Comparison of ENCODE assay signal across 23 cellular contexts in genomic region chr16:86458457-86458777, GRCh38. TPM values are rescaled to one million over a fixed set of nuclear protein-coding genes. Genes with fewer than 3 reads are reported as not detected.
"Had no signal": no experiment of that assay in that cellular context is flagged by ENCODE, and none has a peak within 500 bp of the region (broad histone marks: within the 10 kb centered on the region; RNA-seq: fewer than 3 reads in every experiment).

No MANE protein-coding gene starts in this region.

- H3K4me1 ChIP-seq: ascending aorta, breast epithelium, foreskin keratinocyte, thyroid gland had no signal

- H3K36me3 ChIP-seq: ascending aorta, breast epithelium, thyroid gland had no signal

- H3K9me3 ChIP-seq: ascending aorta, thyroid gland had no signal

- H3K4me3 ChIP-seq: ascending aorta, breast epithelium, thyroid gland had no signal

- H3K27ac ChIP-seq: ascending aorta, breast epithelium, foreskin keratinocyte, thyroid gland had no signal

- H3K27me3 ChIP-seq: ascending aorta, foreskin keratinocyte, thyroid gland had no signal

- DNase-seq: activated CD4-positive, alpha-beta T cell treated with anti-CD3 and anti-CD28 coated beads, Interleukin-2, amount 10 ng/mL, durations not matched to agents 7 days and 5 days; activated CD8-positive, alpha-beta T cell treated with anti-CD3 and anti-CD28 coated beads, Interleukin-2, amount 10 ng/mL, durations not matched to agents 7 days and 5 days; activated naive CD4-positive, alpha-beta T cell treated with anti-CD3 and anti-CD28 coated beads for 36 hours; activated naive CD8-positive, alpha-beta T cell treated with anti-CD3 and anti-CD28 coated beads, Interleukin-2, amount 50 U/mL, for 24 hours; activated T-cell treated with anti-CD3 and anti-CD28 coated beads, Interleukin-2, amount 50 U/mL, for 24 hours; cortex of kidney; effector CD4-positive, alpha-beta T cell; foreskin keratinocyte; glutamatergic neuron; hypothalamus; nephron progenitor cell; nucleus accumbens; stimulated activated naive B cell treated with anti-CD40 and anti-IgM and Interleukin-4, amounts not matched to agents 10 μg/mL and 1 μg/mL and 100 μg/mL, for 72 hours; T-helper 1 cell; T1000; thyroid gland had no signal

- ATAC-seq: activated CD4-positive, CD25-positive, alpha-beta regulatory T cell treated with anti-CD3 and anti-CD28 coated beads, Interleukin-2, amount 50 U/mL, for 24 hours; activated CD8-positive, alpha-beta T cell treated with anti-CD3 and anti-CD28 coated beads, Interleukin-2, amount 10 ng/mL, durations not matched to agents 7 days and 5 days; activated naive CD8-positive, alpha-beta T cell treated with anti-CD3 and anti-CD28 coated beads, Interleukin-2, amount 50 U/mL, for 24 hours; esophagus mucosa; foreskin keratinocyte; stimulated activated naive B cell treated with anti-CD40 and anti-IgM and Interleukin-4, amounts not matched to agents 10 μg/mL and 1 μg/mL and 100 μg/mL, for 72 hours had no signal

RNA-seq across cellular contexts. Expression of gene FOXF1, which starts 51.9 kb away (rescaled TPM):
- total RNA-seq: activated CD4-positive, alpha-beta T cell treated with anti-CD3 and anti-CD28 coated beads, Interleukin-2, amount 10 ng/mL, durations not matched to agents 7 days and 5 days; activated CD8-positive, alpha-beta T cell treated with anti-CD3 and anti-CD28 coated beads, Interleukin-2, amount 10 ng/mL, durations not matched to agents 7 days and 5 days; activated naive CD4-positive, alpha-beta T cell treated with anti-CD3 and anti-CD28 coated beads for 36 hours; activated T-helper 2 cell treated with anti-CD3 and anti-CD28 coated beads, Interferon-gamma antibody, Interleukin-2, Interleukin-4, amounts not matched to agents 10 μg/mL and 5 μg/mL and 100 μg/mL, durations not matched to agents 14 hours and 24 hours and 36 hours; foreskin keratinocyte; myocyte; renal cortical epithelial cell had no signal
- polyA plus RNA-seq: foreskin keratinocyte had no signal
